9 cellular contexts compared by ENCODE assay signal in the genomic region with DNA sequence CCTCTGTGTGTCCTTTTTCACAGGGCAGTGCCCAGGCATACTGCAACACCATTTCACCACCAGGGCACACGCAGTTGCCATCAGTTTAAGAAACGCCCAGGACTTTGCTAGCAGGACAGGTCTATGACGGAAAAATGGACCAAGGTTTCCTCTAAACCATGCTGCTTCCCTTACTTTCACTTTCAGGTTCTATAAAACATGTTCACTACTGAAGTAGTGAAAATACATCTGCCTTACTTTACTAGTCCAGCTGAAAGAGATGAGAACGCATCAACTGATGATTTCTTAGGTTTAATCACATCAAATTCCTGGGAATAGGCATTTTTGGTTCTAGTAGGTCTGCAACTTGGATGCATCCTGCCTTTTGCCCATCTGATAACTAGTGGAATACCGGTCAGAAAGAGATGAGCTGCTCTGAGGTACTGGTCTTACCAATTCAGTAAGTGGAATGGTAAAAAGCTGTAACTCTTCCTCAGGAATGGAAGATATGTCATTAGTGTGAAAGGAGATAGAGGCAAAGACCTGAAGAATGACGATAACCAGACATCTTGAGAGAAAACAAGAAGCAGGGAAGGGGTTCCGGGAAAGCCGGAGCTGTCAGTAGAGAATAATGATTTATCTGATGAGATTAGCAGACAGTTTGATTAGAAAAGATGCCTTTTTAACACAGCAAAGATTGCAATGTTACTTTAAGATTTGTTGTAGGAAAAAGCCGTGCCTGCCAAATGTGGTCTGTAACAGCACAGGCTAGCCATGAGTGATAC.
DNase-seq lines count a peak whose midpoint lies in the region; ATAC-seq, FAIRE-seq and TF ChIP-seq lines count a peak whose summit lies in the region.
"Had no signal": no experiment of that assay in that cellular context is flagged by ENCODE, and none has a peak within 500 bp of the region (broad histone marks: within the 10 kb centered on the region; RNA-seq: fewer than 3 reads in every experiment).

No MANE protein-coding gene starts in this region.

- peak; percentile 88 for ATAC-seq in GM21576 (IDR thresholded peaks at IDR 0.05; ENCODE audit: unreplicated experiment)

- H3K9me3 Mint-ChIP-seq in activated T-cell treated with anti-CD3 and anti-CD28 coated beads, Interleukin-2, amount 50 U/mL, for 24 hours: no peaks in the 10 kb centered on the region

- peak overlapping the region; percentile 82 for H3K27ac Mint-ChIP-seq in activated T-cell treated with anti-CD3 and anti-CD28 coated beads, Interleukin-2, amount 50 U/mL, for 24 hours

- H3K36me3 Mint-ChIP-seq in activated T-cell treated with anti-CD3 and anti-CD28 coated beads, Interleukin-2, amount 50 U/mL, for 24 hours (ENCODE audit: low read depth): no peaks in the 10 kb centered on the region

- no peaks in the 10 kb centered on the region for H3K27me3 Mint-ChIP-seq in activated T-cell treated with anti-CD3 and anti-CD28 coated beads, Interleukin-2, amount 50 U/mL, for 24 hours

- FAIRE-seq in D721Med (lab: Jason Lieb, UNC): no peak
- FAIRE-seq: colon had no signal

- H3K4me3 Mint-ChIP-seq in activated T-cell treated with anti-CD3 and anti-CD28 coated beads, Interleukin-2, amount 50 U/mL, for 24 hours: peak overlapping the region; percentile 75

- peaks cover 24% of the 10 kb centered on the region for H3K4me1 Mint-ChIP-seq in activated T-cell treated with anti-CD3 and anti-CD28 coated beads, Interleukin-2, amount 50 U/mL, for 24 hours (ENCODE audit: low read depth)

- peak; percentile 25 for TF ChIP-seq CTCF in GM12873 (IDR thresholded peaks at IDR 0.05; ENCODE audit: insufficient read depth, low read depth, low read length, missing control alignments)
- TF ChIP-seq CTCF in D721Med (IDR thresholded peaks at IDR 0.05; ENCODE audit: insufficient read depth, missing control alignments): no peak

- DNase-seq in KG1 (lab: John Stamatoyannopoulos, UW) (peak; percentile 31), germinal center (ENCODE audit: low spot score) (peak; percentile 30), renal cortical epithelial cell (ENCODE audit: low read depth) (peak; percentile 74), D721Med (ENCODE audit: insufficient read length, low spot score) (no peak), GDM1 (lab: John Stamatoyannopoulos, UW) (no peak)
- DNase-seq in activated T-cell treated with anti-CD3 and anti-CD28 coated beads, Interleukin-2, amount 50 U/mL, for 24 hours: peak; percentile 42

Comparison
In these comparisons a context has a peak if more than half of its experiments do, and no peak if none do; other contexts are left out.
1. DNase-seq: peak in KG1 (single experiment), activated T-cell treated with anti-CD3 and anti-CD28 coated beads, Interleukin-2, amount 50 U/mL, for 24 hours (single experiment), germinal center (single experiment) and renal cortical epithelial cell (single experiment); none in D721Med (single experiment) and GDM1 (single experiment).